In the genomic region with DNA sequence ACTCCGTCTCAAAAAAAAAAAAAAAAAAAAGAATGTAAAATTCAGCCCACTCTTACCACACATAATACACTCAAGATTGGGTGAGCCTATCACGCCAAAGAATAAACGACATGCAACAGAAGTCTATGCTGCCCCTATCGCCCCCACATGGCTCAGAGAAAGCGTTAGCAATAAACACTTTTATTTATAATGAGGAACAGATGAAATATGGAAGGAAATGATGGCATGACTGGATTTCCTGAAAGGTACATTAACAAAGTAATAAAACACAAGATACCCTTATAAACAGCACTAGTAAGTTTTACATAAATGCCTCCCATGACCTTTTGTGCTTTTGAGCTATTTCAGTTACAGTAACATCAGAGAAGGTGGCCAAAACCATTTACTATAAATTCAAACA, we compare ENCODE assay signal across 14 cellular contexts.
"Had no signal": no experiment of that assay in that cellular context is flagged by ENCODE, and none has a peak within 500 bp of the region (broad histone marks: within the 10 kb centered on the region; RNA-seq: fewer than 3 reads in every experiment).

No MANE protein-coding gene starts in this region.

- H3K4me1 Mint-ChIP-seq: brain, T-helper 17 cell had no signal

- H3K4me1 ChIP-seq: testis, upper lobe of right lung had no signal

- H3K4me2 ChIP-seq: hepatocyte had no signal

- H3K79me2 ChIP-seq: hepatocyte had no signal

- H3K27ac ChIP-seq: hepatocyte, ovary, testis, upper lobe of right lung had no signal

- H3K9me3 ChIP-seq: ovary, testis, upper lobe of right lung had no signal

- H3K4me3 Mint-ChIP-seq: activated CD4-positive, alpha-beta memory T cell treated with anti-CD3 and anti-CD28 coated beads for 36 hours; activated naive CD8-positive, alpha-beta T cell; brain; stimulated activated naive CD8-positive, alpha-beta T cell treated with anti-CD3 and anti-CD28 coated beads, Interleukin-15, Interleukin-2, amounts not matched to agents 100 ng/mL and 50 ng/mL, for 24 hours; T-helper 17 cell had no signal

- ATAC-seq: T-helper 17 cell, upper lobe of right lung had no signal

- H3K9me3 Mint-ChIP-seq: activated CD4-positive, alpha-beta memory T cell treated with anti-CD3 and anti-CD28 coated beads for 36 hours; stimulated activated naive CD8-positive, alpha-beta T cell treated with anti-CD3 and anti-CD28 coated beads, Interleukin-15, Interleukin-2, amounts not matched to agents 100 ng/mL and 50 ng/mL, for 24 hours had no signal

- H3K27me3 ChIP-seq: hepatocyte, ovary, testis, upper lobe of right lung had no signal

- H3K4me3 ChIP-seq: hepatocyte, ovary, testis, upper lobe of right lung had no signal

- DNase-seq: activated CD4-positive, alpha-beta memory T cell treated with anti-CD3 and anti-CD28 coated beads for 36 hours; activated gamma-delta T cell; activated T-cell treated with anti-CD3 and anti-CD28 coated beads, Interleukin-2, amount 50 U/mL, for 48 hours; amygdala; ovary; stimulated activated CD4-positive, alpha-beta T cell treated with anti-CD3 and anti-CD28 coated beads, Interleukin-15, amount 100 ng/mL, for 24 hours; stimulated activated CD4-positive, alpha-beta T cell treated with anti-CD3 and anti-CD28 coated beads, Interleukin-4, amount 100 ng/mL, for 24 hours; T-helper 17 cell; testis; upper lobe of right lung had no signal

- H3K36me3 ChIP-seq: ovary, upper lobe of right lung had no signal

- H2AFZ ChIP-seq: hepatocyte had no signal

- H3K27me3 Mint-ChIP-seq: activated CD4-positive, alpha-beta memory T cell treated with anti-CD3 and anti-CD28 coated beads for 36 hours; brain had no signal

- H3K27ac Mint-ChIP-seq: activated CD4-positive, alpha-beta memory T cell treated with anti-CD3 and anti-CD28 coated beads for 36 hours; activated naive CD8-positive, alpha-beta T cell; brain; stimulated activated naive CD8-positive, alpha-beta T cell treated with anti-CD3 and anti-CD28 coated beads, Interleukin-15, Interleukin-2, amounts not matched to agents 100 ng/mL and 50 ng/mL, for 24 hours; T-helper 17 cell had no signal

- H3K36me3 Mint-ChIP-seq: activated CD4-positive, alpha-beta memory T cell treated with anti-CD3 and anti-CD28 coated beads for 36 hours; activated naive CD8-positive, alpha-beta T cell; brain had no signal
